23 cellular contexts compared by ENCODE assay signal in the genomic region with DNA sequence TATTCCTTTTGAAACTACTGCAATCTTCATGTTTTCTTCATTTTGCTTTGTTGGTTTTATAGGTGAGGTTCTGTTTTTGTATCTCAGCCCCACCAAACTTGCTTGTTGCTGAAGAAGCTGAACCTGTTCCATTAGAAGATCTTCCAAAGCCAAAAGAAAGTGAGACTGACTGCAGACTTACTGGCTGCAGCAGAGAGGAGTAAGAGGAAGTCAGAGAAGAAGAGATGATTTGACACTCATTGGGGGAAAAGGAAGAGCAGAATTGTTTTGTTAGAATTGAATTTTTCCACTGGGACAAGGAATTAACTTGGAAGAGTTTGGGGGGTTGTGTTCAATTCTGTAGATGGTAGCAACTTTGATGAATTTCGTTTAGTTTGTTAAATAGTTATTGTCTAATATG. TPM values are rescaled to one million over a fixed set of nuclear protein-coding genes. Genes with fewer than 3 reads are reported as not detected.
DNase-seq lines count a peak whose midpoint lies in the region; ATAC-seq, FAIRE-seq and TF ChIP-seq lines count a peak whose summit lies in the region.
"Had no signal": no experiment of that assay in that cellular context is flagged by ENCODE, and none has a peak within 500 bp of the region (broad histone marks: within the 10 kb centered on the region; RNA-seq: fewer than 3 reads in every experiment).

No MANE protein-coding gene starts in this region.

- FAIRE-seq in K562 (lab: Jason Lieb, UNC): peak; percentile 48
- FAIRE-seq: HTR-8/SVneo had no signal

- no peak for ATAC-seq in CD8-positive, alpha-beta T cell
- ATAC-seq in K562 (no peak), HG03039 (IDR thresholded peaks at IDR 0.05; ENCODE audit: unreplicated experiment) (no peak)

- H3K36me3 Mint-ChIP-seq in T-helper 2 cell treated with Interferon-gamma antibody and Interleukin-4, amounts not matched to agents 5 μg/mL and 100 μg/mL, for 36 hours (ENCODE audit: low read depth): no peaks in the 10 kb centered on the region
- H3K36me3 Mint-ChIP-seq in CD8-positive, alpha-beta T cell: no peaks in the 10 kb centered on the region
- no peaks in the 10 kb centered on the region for H3K36me3 Mint-ChIP-seq in progenitor cell of endocrine pancreas (ENCODE audit: insufficient read depth)
- H3K36me3 Mint-ChIP-seq: IgD-negative memory B cell had no signal

- H4K20me1 ChIP-seq in K562 (replicated peaks; ENCODE audit: control insufficient read depth, insufficient read depth, low read length): no peaks in the 10 kb centered on the region

- POLR2A ChIA-PET in CD8-positive, alpha-beta T cell (lab: Charles Lee): no interaction called here
- POLR2A ChIA-PET in K562 (lab: Yijun Ruan, JAX): interaction anchor here (1.8 kb wide), 1 partner anchor 12 kb away, joined by 7 read pairs; no protein-coding TSS in a partner anchor

- no peaks in the 10 kb centered on the region for H3K79me2 ChIP-seq in K562 (ENCODE audit: control insufficient read depth, insufficient read depth, low read length)

- TF ChIP-seq CTCF in CD8-positive, alpha-beta T cell (IDR thresholded peaks at IDR 0.05): no peak
- TF ChIP-seq CTCF in K562 (IDR thresholded peaks at IDR 0.05 in 2 of 3, conservative IDR thresholded peaks at IDR 0.05 in 1 of 3; ENCODE audit: insufficient read depth in 2 of 3, low read depth in 1 of 3, low read length in 3 of 3): no peak
- TF ChIP-seq CTCF in progenitor cell of endocrine pancreas (IDR thresholded peaks at IDR 0.05; ENCODE audit: unreplicated experiment): no peak

- CTCF ChIA-PET in CD8-positive, alpha-beta T cell (lab: Charles Lee): no interaction called here
- CTCF ChIA-PET in K562 (lab: Yijun Ruan, JAX; ENCODE audit: low intra/inter-chr PET ratio): no interaction called here

- no peak for TF ChIP-seq EP300 in K562 (IDR thresholded peaks at IDR 0.05; ENCODE audit: low read length)

- H3K9me1 ChIP-seq in K562 (ENCODE audit: control insufficient read depth, insufficient read depth, low read length): no peaks in the 10 kb centered on the region

- no peak overlapping the region for H3K4me3 ChIP-seq in CD8-positive, alpha-beta T cell (ENCODE audit: low read depth, low read length)
- H3K4me3 ChIP-seq in K562: no peak overlapping the region
- H3K4me3 ChIP-seq: Peyer's patch, SJSA1 had no signal

- BruUV-seq in K562 (replicated peaks; lab: Mats Ljungman, UMichigan): no TSS peak

- WGBS in K562 (ENCODE audit: insufficient coverage, low coverage, missing lambda C conversion rate): 0% methylated on average over 1 of the region's 1 CpG

- no peaks in the 10 kb centered on the region for H3K27me3 ChIP-seq in CD8-positive, alpha-beta T cell (ENCODE audit: insufficient read depth, low read length)
- H3K27me3 ChIP-seq in K562 (ENCODE audit: control insufficient read depth in 2 of 2, insufficient read depth in 2 of 2, low read length in 2 of 2): no peaks in the 10 kb centered on the region
- H3K27me3 ChIP-seq: Peyer's patch, SJSA1 had no signal

- H3K4me3 Mint-ChIP-seq in T-helper 2 cell treated with Interferon-gamma antibody and Interleukin-4, amounts not matched to agents 5 μg/mL and 100 μg/mL, for 36 hours: no peak overlapping the region
- H3K4me3 Mint-ChIP-seq in CD8-positive, alpha-beta T cell: no peak overlapping the region
- no peak overlapping the region for H3K4me3 Mint-ChIP-seq in progenitor cell of endocrine pancreas (ENCODE audit: low read depth)
- H3K4me3 Mint-ChIP-seq: IgD-negative memory B cell had no signal

- H3K9me3 ChIP-seq in CD8-positive, alpha-beta T cell (ENCODE audit: low read length): no peaks in the 10 kb centered on the region
- H3K9me3 ChIP-seq in KOPT-K1 (ENCODE audit: insufficient read depth, low read length, poor library complexity, severe bottlenecking) (no peaks in the 10 kb centered on the region), K562 (replicated peaks; ENCODE audit: control insufficient read depth, insufficient read depth, low read depth, low read length) (no peaks in the 10 kb centered on the region)
- H3K9me3 ChIP-seq: Caco-2, Peyer's patch, SJSA1 had no signal

- peaks cover 22% of the 10 kb centered on the region for H3K4me1 ChIP-seq in CD8-positive, alpha-beta T cell (ENCODE audit: insufficient read depth, low read length)
- no peaks in the 10 kb centered on the region; a peak in 1 of 5 replicates for H3K4me1 ChIP-seq in K562 (replicated peaks in 1 of 2; ENCODE audit: control insufficient read depth in 2 of 2, insufficient read depth in 2 of 2, low read length in 2 of 2)
- H3K4me1 ChIP-seq: Caco-2, Peyer's patch, SJSA1 had no signal

- intact Hi-C loops in CD8-positive, alpha-beta T cell (cut with DNase I, micrococcal nuclease): no loop called here
- intact Hi-C loops in K562 (cut with micrococcal nuclease): no loop called here

- no peaks in the 10 kb centered on the region for H3K36me3 ChIP-seq in CD8-positive, alpha-beta T cell (ENCODE audit: insufficient read depth, low read length)
- no peaks in the 10 kb centered on the region for H3K36me3 ChIP-seq in KOPT-K1 (ENCODE audit: insufficient read depth, low read length)
- H3K36me3 ChIP-seq in K562 (ENCODE audit: control insufficient read depth, insufficient read depth, low read length): no peaks in the 10 kb centered on the region
- H3K36me3 ChIP-seq: Peyer's patch, SJSA1 had no signal

- H3K9me3 Mint-ChIP-seq in T-helper 2 cell treated with Interferon-gamma antibody and Interleukin-4, amounts not matched to agents 5 μg/mL and 100 μg/mL, for 36 hours: no peaks in the 10 kb centered on the region
- no peaks in the 10 kb centered on the region for H3K9me3 Mint-ChIP-seq in CD8-positive, alpha-beta T cell
- peaks cover 2% of the 10 kb centered on the region for H3K9me3 Mint-ChIP-seq in progenitor cell of endocrine pancreas (ENCODE audit: low read depth)

- no peak overlapping the region for H3K4me2 ChIP-seq in K562 (ENCODE audit: insufficient read depth, low read length)

- H2AFZ ChIP-seq in K562 (ENCODE audit: low read depth, low read length): peak overlapping the region; percentile 53; the same call in 1 of the 2 replicates

- TF ChIP-seq POLR2A in K562 (conservative IDR thresholded peaks at IDR 0.05): no peak

- no peak overlapping the region for H3K27ac ChIP-seq in CD8-positive, alpha-beta T cell (ENCODE audit: low read depth, low read length)
- H3K27ac ChIP-seq in KOPT-K1 (ENCODE audit: low read depth, low read length, poor library complexity, severe bottlenecking) (peak overlapping the region; percentile 42), K562 (ENCODE audit: extremely low read depth, low read depth, low read length) (no peak overlapping the region)
- H3K27ac ChIP-seq: 22Rv1, C4-2B, HL-60, Peyer's patch, SJSA1 had no signal

- peaks cover 28% of the 10 kb centered on the region for H3K4me1 Mint-ChIP-seq in T-helper 2 cell treated with Interferon-gamma antibody and Interleukin-4, amounts not matched to agents 5 μg/mL and 100 μg/mL, for 36 hours (ENCODE audit: low read depth)
- peaks cover 28% of the 10 kb centered on the region for H3K4me1 Mint-ChIP-seq in CD8-positive, alpha-beta T cell (ENCODE audit: low read depth)
- no peaks in the 10 kb centered on the region for H3K4me1 Mint-ChIP-seq in progenitor cell of endocrine pancreas (ENCODE audit: low read depth)

- no peak for DNase-seq in T-helper 2 cell treated with Interferon-gamma antibody and Interleukin-4, amounts not matched to agents 5 μg/mL and 100 μg/mL, for 36 hours (ENCODE audit: low spot score)
- no peak for DNase-seq in T-helper 2 cell
- DNase-seq in CD8-positive, alpha-beta T cell: no peak
- no peak for DNase-seq in K562 (ENCODE audit: extremely low read depth in 1 of 4, low spot score in 3 of 4)
- DNase-seq in SW480 (ENCODE audit: low spot score): no peak
- no peak for DNase-seq in progenitor cell of endocrine pancreas (ENCODE audit: low spot score, unreplicated experiment)
- DNase-seq: AML-193; Caco-2; GDM1; NCI-H1694 treated with DMSO at 0.1 percent for 48 hours; NK-92 treated with Interleukin-12 subunit alpha and Interleukin-12 subunit beta, amount 100 ng/mL, for 24 hours; Peyer's patch had no signal

- peak overlapping the region; percentile 3 for H3K27ac Mint-ChIP-seq in T-helper 2 cell treated with Interferon-gamma antibody and Interleukin-4, amounts not matched to agents 5 μg/mL and 100 μg/mL, for 36 hours
- H3K27ac Mint-ChIP-seq in CD8-positive, alpha-beta T cell: peak overlapping the region; percentile 28
- no peak overlapping the region for H3K27ac Mint-ChIP-seq in progenitor cell of endocrine pancreas
- H3K27ac Mint-ChIP-seq: IgD-negative memory B cell had no signal

- no peaks in the 10 kb centered on the region for H3K27me3 Mint-ChIP-seq in T-helper 2 cell treated with Interferon-gamma antibody and Interleukin-4, amounts not matched to agents 5 μg/mL and 100 μg/mL, for 36 hours (ENCODE audit: low read depth)
- no peaks in the 10 kb centered on the region for H3K27me3 Mint-ChIP-seq in CD8-positive, alpha-beta T cell (ENCODE audit: low read depth)
- peaks cover 17% of the 10 kb centered on the region for H3K27me3 Mint-ChIP-seq in progenitor cell of endocrine pancreas

- TF ChIP-seq RAD21 in K562 (CRISPR knock-in tag; conservative IDR thresholded peaks at IDR 0.05 in 1 of 2, IDR thresholded peaks at IDR 0.05 in 1 of 2): no peak

- in situ Hi-C loops in K562 (cut with MboI): no loop called here

- no peak overlapping the region for H3K9ac ChIP-seq in K562 (ENCODE audit: insufficient read depth in 1 of 2, low read depth in 2 of 2, low read length in 2 of 2)

RNA-seq across cellular contexts. Expression of a gene that starts 3.1 kb away (rescaled TPM):
- not detected for total RNA-seq in CD8-positive, alpha-beta T cell
- not detected in 2 replicates for total RNA-seq in K562 (2011; cell fraction: chromatin; rRNA removed; ENCODE audit: low replicate concordance)
- total RNA-seq in K562 (2011; cell fraction: nucleolus; rRNA removed): not detected in 2 replicates
- total RNA-seq in K562 (2011; cell fraction: nucleoplasm; rRNA removed): not detected in 2 replicates
- not detected in 2 replicates for total RNA-seq in K562 (2014; rRNA removed)
- not detected in 2 replicates for total RNA-seq in K562 (2014; rRNA removed; fragmentation: Illumina TruSeq; extraction: Trizol)
- not detected in 2 replicates for total RNA-seq in K562 (2015; rRNA removed; fragmentation: Illumina TruSeq; extraction: Trizol)
- total RNA-seq in K562 (2021): not detected in 2 replicates
- not detected in 2 replicates for polyA plus RNA-seq in K562 (2011; rRNA removed)
- polyA plus RNA-seq in K562 (2011; cell fraction: cytosol; rRNA removed): not detected in 2 replicates
- not detected in 2 replicates for polyA plus RNA-seq in K562 (2011; cell fraction: nucleus; rRNA removed)
- not detected in 2 replicates for polyA plus RNA-seq in K562 (2012)
- polyA plus RNA-seq in K562 (2014; fragmentation: Illumina TruSeq; extraction: Trizol): not detected in 2 replicates
- under 1 TPM in 1 of 2 experiments, not detected in 1; 0.06 TPM for polyA plus RNA-seq in K562 (2014; fragmentation: Nextera tagmentation; extraction: Ambion mirVana)
- polyA plus RNA-seq in K562 (2014; rRNA removed): not detected in 2 replicates
- polyA minus RNA-seq in K562 (2011; rRNA and poly(A)+ RNA removed): not detected in 2 replicates
- not detected in 2 replicates for polyA minus RNA-seq in K562 (2011; cell fraction: cytosol; rRNA and poly(A)+ RNA removed)
- polyA minus RNA-seq in K562 (2011; cell fraction: nucleus; rRNA and poly(A)+ RNA removed): not detected in 2 replicates
- not detected in 2 replicates for total RNA-seq in progenitor cell of endocrine pancreas
- total RNA-seq: Caco-2, Daoy, H4, NCI-H460, Peyer's patch, SJSA1 had no signal
- polyA plus RNA-seq: IgD-negative memory B cell had no signal

RNA-seq across cellular contexts. Expression of a gene that starts 10.8 kb away (rescaled TPM):
- total RNA-seq in CD8-positive, alpha-beta T cell: 10 to 100 TPM; 44.4 to 50.3 TPM
- 0.25 TPM in 1 of 2 replicates, not detected in the other for total RNA-seq in K562 (2011; cell fraction: chromatin; rRNA removed; ENCODE audit: low replicate concordance)
- not detected in 2 replicates for total RNA-seq in K562 (2011; cell fraction: nucleolus; rRNA removed)
- not detected in 2 replicates for total RNA-seq in K562 (2011; cell fraction: nucleoplasm; rRNA removed)
- total RNA-seq in K562 (2014; rRNA removed): 0.09 and 0.16 TPM in 2 replicates
- total RNA-seq in K562 (2014; rRNA removed; fragmentation: Illumina TruSeq; extraction: Trizol): 0.22 and 0.25 TPM in 2 replicates
- total RNA-seq in K562 (2015; rRNA removed; fragmentation: Illumina TruSeq; extraction: Trizol): 0.07 and 0.11 TPM in 2 replicates
- 0.16 and 0.27 TPM in 2 replicates for total RNA-seq in K562 (2021)
- polyA plus RNA-seq in K562 (2011; rRNA removed): 0.07 and 0.52 TPM in 2 replicates
- polyA plus RNA-seq in K562 (2011; cell fraction: cytosol; rRNA removed): not detected in 2 replicates
- not detected in 2 replicates for polyA plus RNA-seq in K562 (2011; cell fraction: nucleus; rRNA removed)
- 0.05 and 0.08 TPM in 2 replicates for polyA plus RNA-seq in K562 (2012)
- 0.07 and 0.19 TPM in 2 replicates for polyA plus RNA-seq in K562 (2014; fragmentation: Illumina TruSeq; extraction: Trizol)
- under 1 TPM; 0.11 to 0.35 TPM for polyA plus RNA-seq in K562 (2014; fragmentation: Nextera tagmentation; extraction: Ambion mirVana)
- polyA plus RNA-seq in K562 (2014; rRNA removed): 0.09 and 0.12 TPM in 2 replicates
- 0.12 TPM in 1 of 2 replicates, not detected in the other for polyA minus RNA-seq in K562 (2011; rRNA and poly(A)+ RNA removed)
- not detected in 2 replicates for polyA minus RNA-seq in K562 (2011; cell fraction: cytosol; rRNA and poly(A)+ RNA removed)
- polyA minus RNA-seq in K562 (2011; cell fraction: nucleus; rRNA and poly(A)+ RNA removed): not detected in 2 replicates
- not detected in 2 replicates for total RNA-seq in progenitor cell of endocrine pancreas
- total RNA-seq: Caco-2, Daoy, H4, NCI-H460, SJSA1 had no signal

Comparison
In these comparisons a context has a peak if more than half of its experiments do, and no peak if none do; other contexts are left out.
1. RNA of a gene that starts 10.8 kb away (total RNA-seq): 44.4 to 50.3 TPM in CD8-positive, alpha-beta T cell; 0.07 to 0.27 TPM in K562 and not detected in progenitor cell of endocrine pancreas; every median in the first group is over 10 times any median in the second.